Comparison of ENCODE assay signal across 11 cellular contexts in genomic region chr18:32770181-32770650, GRCh38. TPM values are rescaled to one million over a fixed set of nuclear protein-coding genes. Genes with fewer than 3 reads are reported as not detected.
DNase-seq lines count a peak whose midpoint lies in the region; ATAC-seq and TF ChIP-seq lines count a peak whose summit lies in the region.
"Had no signal": no experiment of that assay in that cellular context is flagged by ENCODE, and none has a peak within 500 bp of the region (broad histone marks: within the 10 kb centered on the region; RNA-seq: fewer than 3 reads in every experiment).

No MANE protein-coding gene starts in this region.

- H3K9me3 ChIP-seq in ascending aorta (no peaks in the 10 kb centered on the region), liver (ENCODE audit: control insufficient read depth in 4 of 4, low read length in 3 of 4) (no peaks in the 10 kb centered on the region), subcutaneous abdominal adipose tissue (ENCODE audit: control insufficient read depth in 5 of 5, low read length in 5 of 5) (no peaks in the 10 kb centered on the region)

- no peak overlapping the region for H3K27ac ChIP-seq in ascending aorta
- no peak overlapping the region for H3K27ac ChIP-seq in liver (ENCODE audit: low read depth in 1 of 2, low read length in 2 of 2)
- H3K27ac ChIP-seq in subcutaneous abdominal adipose tissue (ENCODE audit: low read depth, low read length), result no peak overlapping the region

- H3K4me1 ChIP-seq in ascending aorta (peaks cover 0 to 14% of the 10 kb centered on the region in 2 donors), liver (ENCODE audit: control insufficient read depth in 4 of 4, insufficient read depth in 4 of 4, low read length in 3 of 4) (peaks cover 11 to 17% (median 13%) of the 10 kb centered on the region in 4 donors), subcutaneous abdominal adipose tissue (ENCODE audit: control insufficient read depth in 5 of 5, insufficient read depth in 5 of 5, low read length in 5 of 5) (peaks cover 0 to 23% (median 20%) of the 10 kb centered on the region in 5 donors)

- peaks cover 46% of the 10 kb centered on the region for H3K27me3 Mint-ChIP-seq in activated T-cell treated with anti-CD3 and anti-CD28 coated beads, Interleukin-2, amount 50 U/mL, for 4 hours (ENCODE audit: low read depth)
- H3K27me3 Mint-ChIP-seq in HFFc6 (ENCODE audit: insufficient read depth), result peaks cover 4% of the 10 kb centered on the region
- peaks cover 59% of the 10 kb centered on the region for H3K27me3 Mint-ChIP-seq in activated CD8-positive, alpha-beta memory T cell treated with anti-CD3 and anti-CD28 coated beads, Interleukin-2, amount 10 ng/mL, durations not matched to agents 7 days and 5 days

- no peaks in the 10 kb centered on the region for H3K36me3 ChIP-seq in ascending aorta
- no peaks in the 10 kb centered on the region for H3K36me3 ChIP-seq in liver (ENCODE audit: control insufficient read depth in 4 of 4, insufficient read depth in 3 of 4, low read depth in 1 of 4, low read length in 3 of 4)
- H3K36me3 ChIP-seq in subcutaneous abdominal adipose tissue (ENCODE audit: control insufficient read depth in 5 of 5, insufficient read depth in 5 of 5, low read length in 5 of 5), result no peaks in the 10 kb centered on the region

- WGBS in liver, result 3% methylated on average over 30 of the region's 30 CpGs

- no peaks in the 10 kb centered on the region for H3K36me3 Mint-ChIP-seq in activated T-cell treated with anti-CD3 and anti-CD28 coated beads, Interleukin-2, amount 50 U/mL, for 4 hours (ENCODE audit: insufficient read depth)
- no peaks in the 10 kb centered on the region for H3K36me3 Mint-ChIP-seq in HFFc6 (ENCODE audit: low read depth)
- no peaks in the 10 kb centered on the region for H3K36me3 Mint-ChIP-seq in activated CD8-positive, alpha-beta memory T cell treated with anti-CD3 and anti-CD28 coated beads, Interleukin-2, amount 10 ng/mL, durations not matched to agents 7 days and 5 days

- H3K4me3 Mint-ChIP-seq in activated T-cell treated with anti-CD3 and anti-CD28 coated beads, Interleukin-2, amount 50 U/mL, for 4 hours, result peak overlapping the region; percentile 65
- H3K4me3 Mint-ChIP-seq in HFFc6, result no peak overlapping the region
- H3K4me3 Mint-ChIP-seq in activated CD8-positive, alpha-beta memory T cell treated with anti-CD3 and anti-CD28 coated beads, Interleukin-2, amount 10 ng/mL, durations not matched to agents 7 days and 5 days, result no peak overlapping the region

- no peak for TF ChIP-seq CTCF in ascending aorta (IDR thresholded peaks at IDR 0.05)
- TF ChIP-seq CTCF in liver (IDR thresholded peaks at IDR 0.05; ENCODE audit: low read depth, low read length, missing input control), result no peak
- no peak for TF ChIP-seq CTCF in HFFc6 (IDR thresholded peaks at IDR 0.05)

- peak overlapping the region; percentile 52 to 58 for H3K4me3 ChIP-seq in ascending aorta
- H3K4me3 ChIP-seq in liver (ENCODE audit: low read depth in 1 of 3, low read length in 3 of 3), result peak overlapping the region in 1 of 3 donors; percentile 0
- H3K4me3 ChIP-seq in subcutaneous abdominal adipose tissue (ENCODE audit: low read depth in 1 of 5, low read length in 5 of 5), result peak overlapping the region in 4 of 5 donors; percentile 47 to 59 (median 48)

- ATAC-seq in activated T-cell treated with anti-CD3 and anti-CD28 coated beads, Interleukin-2, amount 50 U/mL, for 4 hours, result peak in 1 of 2 donors; percentile 32
- ATAC-seq in activated CD8-positive, alpha-beta memory T cell treated with anti-CD3 and anti-CD28 coated beads, Interleukin-2, amount 10 ng/mL, durations not matched to agents 7 days and 5 days, result no peak

- intact Hi-C loops in ascending aorta (cut with DNase I), result no loop called here

- no peak overlapping the region for H3K27ac Mint-ChIP-seq in HFFc6
- no peak overlapping the region for H3K27ac Mint-ChIP-seq in activated CD8-positive, alpha-beta memory T cell treated with anti-CD3 and anti-CD28 coated beads, Interleukin-2, amount 10 ng/mL, durations not matched to agents 7 days and 5 days

- peaks cover 14% of the 10 kb centered on the region for H3K4me1 Mint-ChIP-seq in activated T-cell treated with anti-CD3 and anti-CD28 coated beads, Interleukin-2, amount 50 U/mL, for 4 hours (ENCODE audit: low read depth)
- H3K4me1 Mint-ChIP-seq in HFFc6 (ENCODE audit: low read depth), result no peaks in the 10 kb centered on the region
- no peaks in the 10 kb centered on the region for H3K4me1 Mint-ChIP-seq in activated CD8-positive, alpha-beta memory T cell treated with anti-CD3 and anti-CD28 coated beads, Interleukin-2, amount 10 ng/mL, durations not matched to agents 7 days and 5 days

- H3K9ac ChIP-seq in liver (ENCODE audit: low read depth in 1 of 2, low read length in 2 of 2), result no peak overlapping the region
- no peak overlapping the region for H3K9ac ChIP-seq in subcutaneous abdominal adipose tissue (ENCODE audit: low read length in 5 of 5)

- CTCF ChIA-PET in activated CD8-positive, alpha-beta memory T cell treated with anti-CD3 and anti-CD28 coated beads, Interleukin-2, amount 10 ng/mL, durations not matched to agents 7 days and 5 days (lab: Charles Lee), result no interaction called here

- no peaks in the 10 kb centered on the region for H3K9me3 Mint-ChIP-seq in activated T-cell treated with anti-CD3 and anti-CD28 coated beads, Interleukin-2, amount 50 U/mL, for 4 hours
- peaks cover 9% of the 10 kb centered on the region for H3K9me3 Mint-ChIP-seq in HFFc6
- no peaks in the 10 kb centered on the region for H3K9me3 Mint-ChIP-seq in activated CD8-positive, alpha-beta memory T cell treated with anti-CD3 and anti-CD28 coated beads, Interleukin-2, amount 10 ng/mL, durations not matched to agents 7 days and 5 days (ENCODE audit: low read depth)

- H3K27me3 ChIP-seq in ascending aorta (peaks cover 15% of the 10 kb centered on the region), liver (ENCODE audit: control insufficient read depth in 4 of 4, insufficient read depth in 4 of 4, low read length in 3 of 4) (peaks cover 0 to 13% (median 5%) of the 10 kb centered on the region in 4 donors), subcutaneous abdominal adipose tissue (ENCODE audit: control insufficient read depth in 5 of 5, insufficient read depth in 4 of 5, low read length in 5 of 5) (peaks cover 13 to 34% (median 26%) of the 10 kb centered on the region in 5 donors)

- no peak for TF ChIP-seq RAD21 in liver (IDR thresholded peaks at IDR 0.05)

- no peak for DNase-seq in activated T-cell treated with anti-CD3 and anti-CD28 coated beads, Interleukin-2, amount 50 U/mL, for 4 hours
- no peak for DNase-seq in activated T-cell treated with anti-CD3 and anti-CD28 coated beads, Interleukin-2, amount 50 U/mL, for 48 hours
- DNase-seq in ascending aorta (ENCODE audit: low spot score in 2 of 2) (peak in 1 of 2 donors; percentile 60), HFFc6 (no peak), NCI-H82 treated with DMSO at 0.1 percent for 48 hours (lab: John Stamatoyannopoulos, UW; ENCODE audit: unreplicated experiment) (no peak)
- no peak for DNase-seq in activated CD8-positive, alpha-beta memory T cell treated with anti-CD3 and anti-CD28 coated beads, Interleukin-2, amount 10 ng/mL, durations not matched to agents 7 days and 5 days
- DNase-seq: amniotic stem cell had no signal

TF ChIP-seq in liver, 16 proteins besides CTCF, POLR2A, EP300 and RAD21:
- peak; percentile 15 for TF ChIP-seq NR2F2 (IDR thresholded peaks at IDR 0.05)
- no peak for TF ChIP-seq RXRA (IDR thresholded peaks at IDR 0.05)
- TF ChIP-seq YY1 (IDR thresholded peaks at IDR 0.05), result no peak
- TF ChIP-seq SP1 (IDR thresholded peaks at IDR 0.05), result no peak
- TF ChIP-seq HNF4A (conservative IDR thresholded peaks at IDR 0.05), result no peak
- TF ChIP-seq GABPA (IDR thresholded peaks at IDR 0.05 in 1 of 2, conservative IDR thresholded peaks at IDR 0.05 in 1 of 2), result no peak

RNA-seq across cellular contexts. Expression of gene KLHL14, which starts 2.6 kb away (rescaled TPM):
- not detected for total RNA-seq in activated T-cell treated with anti-CD3 and anti-CD28 coated beads, Interleukin-2, amount 50 U/mL, for 4 hours
- total RNA-seq in ascending aorta (not detected), liver (1 to 10 TPM in 1 of 2 donors, under 1 TPM in 1; 0.08 to 1.1 TPM)
- polyA plus RNA-seq in liver, result under 1 TPM; 0.02 to 0.21 TPM
- not detected for total RNA-seq in HFFc6 (2021; fragmentation: NEBNext Ultra II Directional; extraction: Animal tissue kit (Norgen Biotek cat#: 25700))
- total RNA-seq in activated CD8-positive, alpha-beta memory T cell treated with anti-CD3 and anti-CD28 coated beads, Interleukin-2, amount 10 ng/mL, durations not matched to agents 7 days and 5 days, result not detected
- total RNA-seq: M059J; T-helper 2 cell treated with Interferon-gamma antibody and Interleukin-4, amounts not matched to agents 100 ng/mL and 5 ng/mL, for 36 hours had no signal
